8 cellular contexts compared by ENCODE assay signal in genomic region chr2:47058061-47058931, GRCh38.
DNase-seq lines count a peak whose midpoint lies in the region; ATAC-seq and TF ChIP-seq lines count a peak whose summit lies in the region.

No MANE protein-coding gene starts in this region.

- H3F3A ChIP-seq in neural progenitor cell (ENCODE audit: low read depth), result no peaks in the 10 kb centered on the region

- H3K27ac ChIP-seq in dorsolateral prefrontal cortex, result peak overlapping the region; percentile 26 to 97 (median 84)
- H3K27ac ChIP-seq in neural progenitor cell, result peak overlapping the region; percentile 17

- DNase-seq in DMS 273 (lab: John Stamatoyannopoulos, UW; ENCODE audit: unreplicated experiment) (peak; percentile 80), NCI-H1694 treated with DMSO at 0.1 percent for 48 hours (lab: John Stamatoyannopoulos, UW) (peak; percentile 93), dorsolateral prefrontal cortex (no peak), neural progenitor cell (ENCODE audit: low spot score) (no peak), activated gamma-delta T cell (lab: John Stamatoyannopoulos, UW) (no peak)
- DNase-seq in effector CD4-positive, alpha-beta T cell, result no peak
- no peak for DNase-seq in activated naive CD4-positive, alpha-beta T cell (lab: John Stamatoyannopoulos, UW)

- no peaks in the 10 kb centered on the region for H4K20me1 ChIP-seq in neural progenitor cell (ENCODE audit: low read depth)

- TF ChIP-seq CTCF in dorsolateral prefrontal cortex (IDR thresholded peaks at IDR 0.05 in 54 of 56, conservative IDR thresholded peaks at IDR 0.05 in 2 of 56; ENCODE audit: low read depth in 1 of 56, partially characterized antibody in 56 of 56) (no peak), neural progenitor cell (IDR thresholded peaks at IDR 0.05) (no peak)

- H3K27me3 ChIP-seq in dorsolateral prefrontal cortex, result no peaks in the 10 kb centered on the region
- H3K27me3 ChIP-seq in neural progenitor cell, result no peaks in the 10 kb centered on the region

- H3K27me3 Mint-ChIP-seq in neural progenitor cell (ENCODE audit: insufficient read depth, low read depth), result peaks cover 6% of the 10 kb centered on the region

- no peaks in the 10 kb centered on the region for H3K36me3 ChIP-seq in neural progenitor cell

- no peaks in the 10 kb centered on the region for H3K9me3 Mint-ChIP-seq in neural progenitor cell

- no peak overlapping the region for H3K4me3 ChIP-seq in dorsolateral prefrontal cortex
- H3K4me3 ChIP-seq in neural progenitor cell, result no peak overlapping the region

- H3K4me3 Mint-ChIP-seq in neural progenitor cell, result peak overlapping the region; percentile 44

- peaks cover 30% of the 10 kb centered on the region for H3K4me1 ChIP-seq in neural progenitor cell

- no peak overlapping the region for H3K9ac ChIP-seq in neural progenitor cell

- peak overlapping the region; percentile 89 for H3K27ac Mint-ChIP-seq in neural progenitor cell

- H3K4me1 Mint-ChIP-seq in neural progenitor cell, result peaks cover 50% of the 10 kb centered on the region

- no peaks in the 10 kb centered on the region for H3K9me3 ChIP-seq in neural progenitor cell (ENCODE audit: low read depth)

- intact Hi-C loops in dorsolateral prefrontal cortex (cut with DNase I), result no loop called here

- H2AFZ ChIP-seq in neural progenitor cell (replicated peaks), result no peak overlapping the region

- H3K79me2 ChIP-seq in neural progenitor cell (ENCODE audit: low read depth), result no peaks in the 10 kb centered on the region

- H3K36me3 Mint-ChIP-seq in neural progenitor cell, result peaks cover 10% of the 10 kb centered on the region

- ATAC-seq in GM19467 (IDR thresholded peaks at IDR 0.05; ENCODE audit: unreplicated experiment), result no peak

- H3K4me2 ChIP-seq in neural progenitor cell, result no peak overlapping the region

Comparison
In these comparisons a context has a peak if more than half of its experiments do, and no peak if none do; other contexts are left out.
1. DNase-seq: peak in DMS 273 (single experiment) and NCI-H1694 treated with DMSO at 0.1 percent for 48 hours (single experiment); none in dorsolateral prefrontal cortex (0 of 10), neural progenitor cell (single experiment), effector CD4-positive, alpha-beta T cell (single experiment), activated gamma-delta T cell (single experiment) and activated naive CD4-positive, alpha-beta T cell (0 of 4).